1 cellular context compared by ENCODE assay signal in the genomic region with DNA sequence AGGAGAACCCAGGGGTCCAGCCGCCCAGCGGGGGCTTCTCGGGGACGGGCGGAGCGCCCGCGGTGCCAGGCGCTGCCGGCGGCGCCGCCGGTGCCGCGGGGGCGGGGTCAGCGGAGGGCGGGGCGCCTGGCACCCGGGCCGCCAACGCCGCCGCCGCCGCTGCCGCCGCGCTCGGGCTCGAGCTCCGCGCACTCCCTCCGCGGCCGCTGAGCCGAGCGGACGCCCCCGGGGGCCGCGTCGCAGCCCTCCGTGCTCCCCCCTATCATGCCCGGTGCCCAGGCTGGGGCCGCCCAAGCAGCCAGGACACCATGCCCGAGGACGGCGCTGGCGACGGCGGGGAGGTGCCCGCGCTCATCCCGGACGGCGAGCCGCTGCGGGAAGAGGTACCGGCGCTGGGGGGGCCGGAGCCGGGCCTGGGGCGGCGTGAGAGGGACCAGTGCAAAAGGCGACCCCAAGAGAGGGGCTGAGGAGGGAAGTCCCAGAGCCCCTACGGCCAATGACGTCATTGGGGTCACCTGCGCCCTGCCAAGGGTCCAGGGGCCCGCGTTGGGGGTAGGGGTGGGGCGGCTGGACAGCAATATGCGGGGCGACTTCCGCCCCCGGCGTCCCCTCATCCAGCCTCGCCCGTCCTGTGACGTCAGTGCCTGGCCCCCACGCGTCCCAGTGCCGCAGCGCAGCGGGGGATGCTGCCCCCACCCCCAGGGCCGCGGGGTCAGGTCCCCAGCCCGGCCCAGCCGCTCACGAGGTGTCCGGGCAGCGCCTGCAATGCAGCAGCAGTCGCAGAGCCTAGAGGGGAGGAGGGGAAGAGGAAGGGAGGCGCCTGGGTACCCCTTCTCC.
TF ChIP-seq lines count a peak whose summit lies in the region.

TSS of gene TMEM151A (plus strand) at position 189 of the 837 bp plus-strand sequence. CDS start at position 309, 120 bp downstream.

TF ChIP-seq in HepG2, 621 proteins besides CTCF, POLR2A, EP300 and RAD21 (continued from another document):
- TF ChIP-seq ZNF703 (CRISPR knock-in tag; IDR thresholded peaks at IDR 0.05; ENCODE audit: borderline replicate concordance) (no peak), NFYB (CRISPR knock-in tag; IDR thresholded peaks at IDR 0.05) (no peak), ZFP36L2 (CRISPR knock-in tag; IDR thresholded peaks at IDR 0.05) (no peak), ZNF552 (CRISPR knock-in tag; IDR thresholded peaks at IDR 0.05; ENCODE audit: borderline replicate concordance) (no peak), ATF7 (IDR thresholded peaks at IDR 0.05) (peak; percentile 96), ATF7 (CRISPR knock-in tag; IDR thresholded peaks at IDR 0.05) (no peak), KDM2A (CRISPR knock-in tag; IDR thresholded peaks at IDR 0.05; ENCODE audit: borderline replicate concordance, low read depth) (peak; percentile 1; the same call in 1 of the 2 replicates), IRF2 (CRISPR knock-in tag; IDR thresholded peaks at IDR 0.05) (no peak), HNRNPLL (IDR thresholded peaks at IDR 0.05; ENCODE audit: low read depth, low read length, poor library complexity, severe bottlenecking) (peak; percentile 13), HMGA1 (CRISPR knock-in tag; conservative IDR thresholded peaks at IDR 0.05) (no peak), SPEN (CRISPR knock-in tag; IDR thresholded peaks at IDR 0.05; ENCODE audit: low read depth) (no peak), KDM5A (IDR thresholded peaks at IDR 0.05; ENCODE audit: borderline replicate concordance, low read length) (no peak), PAF1 (CRISPR knock-in tag; IDR thresholded peaks at IDR 0.05) (no peak), ZNF331 (CRISPR knock-in tag; IDR thresholded peaks at IDR 0.05) (no peak), ZNF788 (CRISPR knock-in tag; IDR thresholded peaks at IDR 0.05; ENCODE audit: borderline replicate concordance) (no peak), ZNF343 (CRISPR knock-in tag; IDR thresholded peaks at IDR 0.05) (no peak), ZNF333 (CRISPR knock-in tag; IDR thresholded peaks at IDR 0.05; ENCODE audit: borderline replicate concordance) (no peak), CCAR2 (optimal IDR thresholded peaks at IDR 0.05; ENCODE audit: low read depth, low read length) (no peak), PHB2 (IDR thresholded peaks at IDR 0.05; ENCODE audit: partially characterized antibody) (no peak), MATR3 (CRISPR knock-in tag; IDR thresholded peaks at IDR 0.05) (no peak)
- TF ChIP-seq, protein P1, sequence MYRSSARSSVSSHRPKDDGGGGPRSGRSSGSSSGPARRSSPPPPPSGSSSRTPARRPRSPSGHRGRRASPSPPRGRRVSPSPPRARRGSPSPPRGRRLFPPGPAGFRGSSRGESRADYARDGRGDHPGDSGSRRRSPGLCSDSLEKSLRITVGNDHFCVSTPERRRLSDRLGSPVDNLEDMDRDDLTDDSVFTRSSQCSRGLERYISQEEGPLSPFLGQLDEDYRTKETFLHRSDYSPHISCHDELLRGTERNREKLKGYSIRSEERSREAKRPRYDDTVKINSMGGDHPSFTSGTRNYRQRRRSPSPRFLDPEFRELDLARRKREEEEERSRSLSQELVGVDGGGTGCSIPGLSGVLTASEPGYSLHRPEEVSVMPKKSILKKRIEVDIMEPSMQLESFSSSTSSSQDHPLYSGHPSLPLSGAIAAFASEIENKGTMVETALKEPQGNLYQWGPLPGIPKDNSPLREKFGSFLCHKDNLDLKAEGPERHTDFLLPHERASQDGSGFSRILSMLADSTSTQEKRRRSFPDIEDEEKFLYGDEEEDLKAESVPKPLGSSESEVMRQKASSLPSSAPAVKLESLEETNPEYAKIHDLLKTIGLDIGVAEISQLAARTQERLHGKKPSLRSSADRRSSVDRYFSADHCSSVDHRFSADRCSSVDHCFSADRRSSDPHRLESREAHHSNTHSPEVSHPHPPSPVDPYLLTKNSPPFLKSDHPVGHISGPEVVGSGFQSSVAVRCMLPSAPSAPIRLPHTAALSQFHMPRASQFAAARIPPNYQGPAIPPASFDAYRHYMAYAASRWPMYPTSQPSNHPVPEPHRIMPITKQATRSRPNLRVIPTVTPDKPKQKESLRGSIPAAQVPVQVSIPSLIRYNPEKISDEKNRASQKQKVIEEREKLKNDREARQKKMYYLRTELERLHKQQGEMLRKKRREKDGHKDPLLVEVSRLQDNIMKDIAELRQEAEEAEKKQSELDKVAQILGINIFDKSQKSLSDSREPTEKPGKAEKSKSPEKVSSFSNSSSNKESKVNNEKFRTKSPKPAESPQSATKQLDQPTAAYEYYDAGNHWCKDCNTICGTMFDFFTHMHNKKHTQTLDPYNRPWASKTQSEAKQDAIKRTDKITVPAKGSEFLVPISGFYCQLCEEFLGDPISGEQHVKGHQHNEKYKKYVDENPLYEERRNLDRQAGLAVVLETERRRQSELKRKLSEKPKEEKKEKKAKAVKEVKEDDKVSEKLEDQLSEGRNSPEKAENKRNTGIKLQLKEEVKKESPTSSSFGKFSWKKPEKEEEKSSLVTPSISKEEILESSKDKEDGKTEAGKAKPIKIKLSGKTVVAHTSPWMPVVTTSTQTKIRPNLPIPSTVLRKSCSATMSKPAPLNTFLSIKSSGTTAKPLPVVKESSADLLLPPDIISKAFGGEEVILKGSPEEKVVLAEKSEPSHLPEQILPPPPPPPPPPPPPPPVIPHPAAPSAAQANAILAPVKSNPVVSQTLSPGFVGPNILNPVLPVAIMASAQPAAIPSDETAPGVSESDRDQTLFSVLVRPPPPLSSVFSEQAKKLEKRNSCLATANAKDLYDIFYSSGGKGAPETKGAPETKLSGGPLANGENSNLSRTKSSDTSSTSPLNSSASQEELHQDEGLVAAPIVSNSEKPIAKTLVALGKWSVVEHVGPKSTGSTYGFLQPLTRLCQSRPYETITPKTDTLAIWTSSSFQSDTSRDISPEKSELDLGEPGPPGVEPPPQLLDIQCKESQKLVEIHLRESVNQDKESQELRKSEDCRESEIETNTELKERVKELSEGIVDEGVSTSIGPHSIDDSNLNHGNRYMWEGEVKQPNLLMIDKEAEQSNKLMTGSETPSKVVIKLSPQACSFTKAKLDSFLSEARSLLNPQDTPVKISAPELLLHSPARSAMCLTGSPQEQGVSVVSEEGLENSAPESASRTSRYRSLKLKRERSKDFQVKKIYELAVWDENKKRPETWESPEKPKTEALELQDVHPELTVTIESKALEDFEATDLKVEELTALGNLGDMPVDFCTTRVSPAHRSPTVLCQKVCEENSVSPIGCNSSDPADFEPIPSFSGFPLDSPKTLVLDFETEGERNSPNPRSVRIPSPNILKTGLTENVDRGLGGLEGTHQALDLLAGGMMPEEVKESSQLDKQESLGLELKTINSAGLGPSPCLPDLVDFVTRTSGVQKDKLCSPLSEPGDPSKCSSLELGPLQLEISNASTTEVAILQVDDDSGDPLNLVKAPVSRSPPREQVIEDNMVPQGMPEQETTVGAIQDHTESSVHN (CRISPR knock-in tag; IDR thresholded peaks at IDR 0.05), result no peak
TF ChIP-seq in HepG2: peak in this region for 9.
